ENCODE assay signal across 14 cellular contexts in the genomic region with DNA sequence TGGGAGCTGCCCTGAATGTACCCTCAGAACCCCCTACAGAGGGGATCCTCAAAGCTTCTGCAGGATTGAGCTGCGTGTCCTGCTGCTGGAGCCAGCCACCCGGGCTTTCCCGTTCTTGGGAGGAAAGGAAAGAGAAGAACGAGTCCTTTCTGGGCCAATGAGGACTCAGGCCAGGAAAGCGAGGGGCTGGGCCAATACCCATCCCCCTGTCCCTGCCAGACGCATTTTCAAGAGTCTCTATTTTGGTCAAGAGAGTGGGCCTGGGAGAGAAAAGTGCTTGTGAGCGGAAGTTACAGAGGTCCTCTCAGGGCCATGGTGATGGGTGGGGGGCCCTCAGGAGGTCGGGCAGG.
"Had no signal": no experiment of that assay in that cellular context is flagged by ENCODE, and none has a peak within 500 bp of the region (broad histone marks: within the 10 kb centered on the region; RNA-seq: fewer than 3 reads in every experiment).

No MANE protein-coding gene starts in this region.

- H3K36me3 ChIP-seq: adrenal gland, WERI-Rb-1 had no signal

- H3K4me3 Mint-ChIP-seq: activated CD8-positive, alpha-beta T cell treated with anti-CD3 and anti-CD28 coated beads for 36 hours; activated naive CD8-positive, alpha-beta T cell treated with anti-CD3 and anti-CD28 coated beads, Interleukin-2, amount 10 ng/mL, durations not matched to agents 7 days and 5 days; T-cell had no signal

- H3K9me3 Mint-ChIP-seq: activated CD8-positive, alpha-beta T cell treated with anti-CD3 and anti-CD28 coated beads for 36 hours; activated naive CD8-positive, alpha-beta T cell treated with anti-CD3 and anti-CD28 coated beads, Interleukin-2, amount 10 ng/mL, durations not matched to agents 7 days and 5 days; T-cell had no signal

- H3K4me1 ChIP-seq: adrenal gland had no signal

- H3K9me3 ChIP-seq: adrenal gland had no signal

- ATAC-seq: activated CD4-positive, CD25-positive, alpha-beta regulatory T cell treated with anti-CD3 and anti-CD28 coated beads, Interleukin-2, amount 50 U/mL, for 24 hours; T-cell had no signal

- H3K36me3 Mint-ChIP-seq: activated naive CD8-positive, alpha-beta T cell treated with anti-CD3 and anti-CD28 coated beads, Interleukin-2, amount 10 ng/mL, durations not matched to agents 7 days and 5 days; T-cell had no signal

- DNase-seq: activated CD4-positive, alpha-beta T cell treated with anti-CD3 and anti-CD28 coated beads for 4 hours; activated CD8-positive, alpha-beta memory T cell treated with anti-CD3 and anti-CD28 coated beads, Interleukin-2, amount 50 U/mL, for 4 hours; activated naive CD4-positive, alpha-beta T cell treated with anti-CD3 and anti-CD28 coated beads, Interleukin-2, amount 50 U/mL, for 16 hours; KG1; NCI-H1048; NCI-H2029 treated with DMSO at 0.1 percent for 48 hours; NCI-H526 treated with DMSO at 0.1 percent for 48 hours; SIG-M5; T-cell had no signal

- H3K4me1 Mint-ChIP-seq: activated naive CD8-positive, alpha-beta T cell treated with anti-CD3 and anti-CD28 coated beads, Interleukin-2, amount 10 ng/mL, durations not matched to agents 7 days and 5 days; T-cell had no signal

- H3K4me3 ChIP-seq: adrenal gland had no signal

- H3K27me3 ChIP-seq: adrenal gland had no signal

- H3K27ac Mint-ChIP-seq: activated CD8-positive, alpha-beta T cell treated with anti-CD3 and anti-CD28 coated beads for 36 hours; activated naive CD8-positive, alpha-beta T cell treated with anti-CD3 and anti-CD28 coated beads, Interleukin-2, amount 10 ng/mL, durations not matched to agents 7 days and 5 days; T-cell had no signal

- H3K27me3 Mint-ChIP-seq: activated naive CD8-positive, alpha-beta T cell treated with anti-CD3 and anti-CD28 coated beads, Interleukin-2, amount 10 ng/mL, durations not matched to agents 7 days and 5 days had no signal

- H3K27ac ChIP-seq: adrenal gland, WERI-Rb-1 had no signal
